In the genomic region with DNA sequence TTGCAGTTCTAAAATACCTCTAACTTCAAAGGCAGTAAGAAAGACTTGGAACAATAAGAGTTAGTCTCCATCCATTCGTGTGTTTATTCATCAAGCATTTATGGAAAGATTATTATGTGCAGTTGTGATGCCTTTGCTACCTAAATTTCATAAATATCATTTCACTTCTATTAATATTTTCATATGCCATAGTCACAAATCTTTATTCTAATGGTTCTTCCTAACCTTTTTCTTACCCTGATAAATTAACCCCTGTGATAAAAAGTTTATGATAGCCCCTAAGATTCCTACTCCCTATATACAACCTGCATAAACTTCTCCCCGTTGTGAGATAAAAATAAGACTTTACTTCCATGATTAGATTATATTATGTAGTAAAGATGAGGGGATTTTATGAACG, we compare ENCODE assay signal across 3 cellular contexts.
TF ChIP-seq lines count a peak whose summit lies in the region.

No MANE protein-coding gene starts in this region.

TF ChIP-seq in IMR-90, 13 proteins besides CTCF, POLR2A, EP300 and RAD21 (continued from another document):
- TF ChIP-seq MAZ (IDR thresholded peaks at IDR 0.05; ENCODE audit: borderline replicate concordance, low read depth, low read length) (no peak), MXI1 (IDR thresholded peaks at IDR 0.05; ENCODE audit: borderline replicate concordance, low read depth, low read length) (no peak), BHLHE40 (IDR thresholded peaks at IDR 0.05; ENCODE audit: low read depth, low read length) (no peak), NFE2L2 (IDR thresholded peaks at IDR 0.05; ENCODE audit: low read depth, low read length) (no peak), SMC3 (IDR thresholded peaks at IDR 0.05; ENCODE audit: low read depth, low read length) (no peak), CEBPB (IDR thresholded peaks at IDR 0.05; ENCODE audit: low read depth, low read length) (no peak), CHD1 (IDR thresholded peaks at IDR 0.05; ENCODE audit: low read depth, low read length) (no peak), FOS (IDR thresholded peaks at IDR 0.05; ENCODE audit: low read depth, low read length) (no peak)
- TF ChIP-seq, protein P1, sequence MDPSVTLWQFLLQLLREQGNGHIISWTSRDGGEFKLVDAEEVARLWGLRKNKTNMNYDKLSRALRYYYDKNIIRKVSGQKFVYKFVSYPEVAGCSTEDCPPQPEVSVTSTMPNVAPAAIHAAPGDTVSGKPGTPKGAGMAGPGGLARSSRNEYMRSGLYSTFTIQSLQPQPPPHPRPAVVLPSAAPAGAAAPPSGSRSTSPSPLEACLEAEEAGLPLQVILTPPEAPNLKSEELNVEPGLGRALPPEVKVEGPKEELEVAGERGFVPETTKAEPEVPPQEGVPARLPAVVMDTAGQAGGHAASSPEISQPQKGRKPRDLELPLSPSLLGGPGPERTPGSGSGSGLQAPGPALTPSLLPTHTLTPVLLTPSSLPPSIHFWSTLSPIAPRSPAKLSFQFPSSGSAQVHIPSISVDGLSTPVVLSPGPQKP (IDR thresholded peaks at IDR 0.05; ENCODE audit: borderline replicate concordance, low read depth, low read length), result no peak
- TF ChIP-seq, protein P2, sequence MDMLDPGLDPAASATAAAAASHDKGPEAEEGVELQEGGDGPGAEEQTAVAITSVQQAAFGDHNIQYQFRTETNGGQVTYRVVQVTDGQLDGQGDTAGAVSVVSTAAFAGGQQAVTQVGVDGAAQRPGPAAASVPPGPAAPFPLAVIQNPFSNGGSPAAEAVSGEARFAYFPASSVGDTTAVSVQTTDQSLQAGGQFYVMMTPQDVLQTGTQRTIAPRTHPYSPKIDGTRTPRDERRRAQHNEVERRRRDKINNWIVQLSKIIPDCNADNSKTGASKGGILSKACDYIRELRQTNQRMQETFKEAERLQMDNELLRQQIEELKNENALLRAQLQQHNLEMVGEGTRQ (IDR thresholded peaks at IDR 0.05; ENCODE audit: low read depth, low read length), result no peak

TF ChIP-seq in GM12878, 131 proteins besides CTCF, POLR2A, EP300 and RAD21:
- TF ChIP-seq, protein P3, sequence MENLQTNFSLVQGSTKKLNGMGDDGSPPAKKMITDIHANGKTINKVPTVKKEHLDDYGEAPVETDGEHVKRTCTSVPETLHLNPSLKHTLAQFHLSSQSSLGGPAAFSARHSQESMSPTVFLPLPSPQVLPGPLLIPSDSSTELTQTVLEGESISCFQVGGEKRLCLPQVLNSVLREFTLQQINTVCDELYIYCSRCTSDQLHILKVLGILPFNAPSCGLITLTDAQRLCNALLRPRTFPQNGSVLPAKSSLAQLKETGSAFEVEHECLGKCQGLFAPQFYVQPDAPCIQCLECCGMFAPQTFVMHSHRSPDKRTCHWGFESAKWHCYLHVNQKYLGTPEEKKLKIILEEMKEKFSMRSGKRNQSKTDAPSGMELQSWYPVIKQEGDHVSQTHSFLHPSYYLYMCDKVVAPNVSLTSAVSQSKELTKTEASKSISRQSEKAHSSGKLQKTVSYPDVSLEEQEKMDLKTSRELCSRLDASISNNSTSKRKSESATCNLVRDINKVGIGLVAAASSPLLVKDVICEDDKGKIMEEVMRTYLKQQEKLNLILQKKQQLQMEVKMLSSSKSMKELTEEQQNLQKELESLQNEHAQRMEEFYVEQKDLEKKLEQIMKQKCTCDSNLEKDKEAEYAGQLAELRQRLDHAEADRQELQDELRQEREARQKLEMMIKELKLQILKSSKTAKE (IDR thresholded peaks at IDR 0.05; ENCODE audit: low read depth, poor library complexity, severe bottlenecking), result no peak
- TF ChIP-seq NFXL1 (IDR thresholded peaks at IDR 0.05; ENCODE audit: borderline replicate concordance) (peak; percentile 30; the same call in 1 of the 2 replicates), ETV6 (conservative IDR thresholded peaks at IDR 0.05 in 1 of 2, IDR thresholded peaks at IDR 0.05 in 1 of 2; ENCODE audit: borderline replicate concordance in 1 of 2, low read depth in 1 of 2) (peak in 1 of 2 experiments; percentile 95; a peak in 1 of 4 replicates)

TF ChIP-seq in HEK293T, 16 proteins besides CTCF, POLR2A, EP300 and RAD21 (continued from another document):
- TF ChIP-seq SP1 (IDR thresholded peaks at IDR 0.05) (no peak), ARNT (IDR thresholded peaks at IDR 0.05) (no peak), ZNF384 (IDR thresholded peaks at IDR 0.05) (no peak), L3MBTL2 (conservative IDR thresholded peaks at IDR 0.05) (no peak), LEF1 (IDR thresholded peaks at IDR 0.05; ENCODE audit: borderline replicate concordance) (no peak), FOXA1 (IDR thresholded peaks at IDR 0.05) (no peak), TARDBP (IDR thresholded peaks at IDR 0.05) (no peak), CTBP1 (IDR thresholded peaks at IDR 0.05; ENCODE audit: borderline replicate concordance) (no peak), SUZ12 (IDR thresholded peaks at IDR 0.05) (no peak), NFRKB (IDR thresholded peaks at IDR 0.05) (no peak)
- TF ChIP-seq, protein P4, sequence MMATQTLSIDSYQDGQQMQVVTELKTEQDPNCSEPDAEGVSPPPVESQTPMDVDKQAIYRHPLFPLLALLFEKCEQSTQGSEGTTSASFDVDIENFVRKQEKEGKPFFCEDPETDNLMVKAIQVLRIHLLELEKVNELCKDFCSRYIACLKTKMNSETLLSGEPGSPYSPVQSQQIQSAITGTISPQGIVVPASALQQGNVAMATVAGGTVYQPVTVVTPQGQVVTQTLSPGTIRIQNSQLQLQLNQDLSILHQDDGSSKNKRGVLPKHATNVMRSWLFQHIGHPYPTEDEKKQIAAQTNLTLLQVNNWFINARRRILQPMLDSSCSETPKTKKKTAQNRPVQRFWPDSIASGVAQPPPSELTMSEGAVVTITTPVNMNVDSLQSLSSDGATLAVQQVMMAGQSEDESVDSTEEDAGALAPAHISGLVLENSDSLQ (IDR thresholded peaks at IDR 0.05), result no peak
